Comparison of ENCODE assay signal across 8 cellular contexts in the genomic region with DNA sequence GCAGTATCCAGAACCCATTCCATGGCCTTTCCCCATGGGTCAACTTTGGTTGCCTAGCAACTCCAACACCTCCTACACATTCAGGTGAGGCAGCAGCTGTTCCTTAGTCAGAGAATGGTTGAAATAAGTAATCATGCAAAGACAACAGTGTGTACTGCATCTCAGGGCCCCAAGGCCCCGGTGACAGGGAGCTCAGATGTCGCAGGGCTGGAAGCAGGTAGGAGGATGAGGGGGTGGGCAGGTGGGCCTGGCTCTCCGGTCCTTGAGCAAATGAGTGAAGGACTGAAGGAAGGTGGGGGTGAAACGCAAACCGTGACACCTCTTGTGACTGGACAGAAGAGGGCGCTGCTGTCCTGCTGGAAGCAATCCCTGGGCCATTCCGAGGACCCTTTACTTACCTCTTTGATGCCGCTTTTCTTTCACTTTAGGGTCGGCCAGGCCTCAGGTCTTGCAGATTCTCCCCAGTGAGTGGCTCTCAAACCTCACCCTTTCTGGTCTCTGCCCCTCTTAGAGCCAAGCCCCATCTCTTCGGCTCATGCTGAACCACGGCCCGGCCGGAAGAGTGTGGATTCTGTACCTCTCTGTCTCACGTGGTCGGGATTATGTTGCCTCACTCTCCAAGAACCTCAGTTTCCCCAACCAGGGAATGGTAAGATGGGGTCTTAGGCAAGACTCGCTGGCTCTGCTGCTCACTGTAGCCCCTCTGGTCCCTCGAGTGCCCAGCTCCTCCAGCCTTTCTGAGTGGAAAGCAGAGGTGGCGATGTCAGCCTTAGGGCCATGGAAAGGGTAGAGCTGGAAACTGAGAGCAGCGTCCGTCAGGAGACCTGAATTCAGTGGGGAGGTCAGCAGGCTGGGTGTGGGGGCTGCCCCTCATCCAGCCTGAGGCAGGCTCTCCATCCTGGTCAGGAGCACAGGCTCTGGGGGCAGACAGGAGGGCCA. TPM values are rescaled to one million over a fixed set of nuclear protein-coding genes. Genes with fewer than 3 reads are reported as not detected.
A peak's percentile ranks its signal among the peaks of the same experiment; 100 is the strongest.
DNase-seq lines count a peak whose midpoint lies in the region; ATAC-seq, FAIRE-seq and TF ChIP-seq lines count a peak whose summit lies in the region.

No MANE protein-coding gene starts in this region.

- H3K36me3 ChIP-seq in GM12878 (ENCODE audit: control insufficient read depth in 2 of 2, insufficient read depth in 2 of 2, low read length in 1 of 2): no peaks in the 10 kb centered on the region

- no peak overlapping the region for H3K27ac Mint-ChIP-seq in immature natural killer cell

- CTCF ChIA-PET in GM12878 (lab: Yijun Ruan, JAX): interaction anchor here (0.9 to 6.0 kb wide), 11 partner anchors 9 to 262 kb away, joined by 3 to 46 read pairs (median 4); no protein-coding TSS in a partner anchor

- TF ChIP-seq POLR2A in GM12878 (IDR thresholded peaks at IDR 0.05; ENCODE audit: low read depth, low read length): no peak

- H3K4me2 ChIP-seq in GM12878 (ENCODE audit: control insufficient read depth, insufficient read depth): peak overlapping the region; percentile 10; the same call in 1 of the 2 replicates

- SMC1A ChIA-PET in GM12878 (lab: Charles Lee; ENCODE audit: uncharacterized antibody, unreplicated experiment): interaction anchor here (1.0 to 2.0 kb wide), 4 partner anchors 29 to 258 kb away, joined by 3 to 8 read pairs (median 5); no protein-coding TSS in a partner anchor

- TF ChIP-seq RAD21 in GM12878 (IDR thresholded peaks at IDR 0.05; ENCODE audit: insufficient read depth, low read depth, low read length): peak; percentile 78

- H3K9me3 Mint-ChIP-seq in immature natural killer cell: no peaks in the 10 kb centered on the region

- H3K4me1 Mint-ChIP-seq in immature natural killer cell: no peaks in the 10 kb centered on the region

- TF ChIP-seq EP300 in GM12878 (IDR thresholded peaks at IDR 0.05; ENCODE audit: borderline replicate concordance in 1 of 2, control insufficient read depth in 1 of 2, low read depth in 2 of 2, low read length in 2 of 2): no peak

- DNase-seq in ELR (ENCODE audit: low read depth): peak; percentile 53
- peak; percentile 68 for DNase-seq in NCI-H1092 treated with DMSO at 0.1 percent for 48 hours (lab: John Stamatoyannopoulos, UW)
- DNase-seq in T-helper 1 cell: peak; percentile 13 to 46 (median 27)
- no peak for DNase-seq in GM12878 (ENCODE audit: low read depth, low spot score)
- peak in 2 of 3 donors; percentile 5 to 15 for DNase-seq in immature natural killer cell
- peak; percentile 50 for DNase-seq in stimulated activated CD4-positive, alpha-beta T cell treated with anti-CD3 and anti-CD28 coated beads, Interleukin-1b, Interleukin-23, amount 100 ng/mL, for 48 hours
- no peak for DNase-seq in dedifferentiated amniotic fluid mesenchymal stem cell (ENCODE audit: extremely low spot score)

- no peak overlapping the region for H3K9ac ChIP-seq in GM12878 (ENCODE audit: control insufficient read depth, insufficient read depth, low read length)

- peak overlapping the region in 1 of 5 donors; percentile 39 for H3K4me3 Mint-ChIP-seq in immature natural killer cell

- no peaks in the 10 kb centered on the region for H3K79me2 ChIP-seq in GM12878 (ENCODE audit: control insufficient read depth, insufficient read depth, low read length)

- no peak overlapping the region for H3K27ac ChIP-seq in GM12878 (ENCODE audit: control insufficient read depth, insufficient read depth)

- TF ChIP-seq CTCF in GM12878 (IDR thresholded peaks at IDR 0.05 in 2 of 3, conservative IDR thresholded peaks at IDR 0.05 in 1 of 3; ENCODE audit: control insufficient read depth in 2 of 3, extremely low read depth in 1 of 3, insufficient read depth in 1 of 3, low read depth in 3 of 3, low read length in 3 of 3): peak; percentile 75 to 85 (median 76)

- POLR2A ChIA-PET in GM12878 (lab: Charles Lee): no interaction called here

- RAD21 ChIA-PET in GM12878 (lab: Charles Lee; ENCODE audit: unreplicated experiment): interaction anchor here (0.7 to 2.2 kb wide), 5 partner anchors 89 to 260 kb away, joined by 3 to 7 read pairs (median 5); no protein-coding TSS in a partner anchor

- no peaks in the 10 kb centered on the region for H4K20me1 ChIP-seq in GM12878 (ENCODE audit: control insufficient read depth, insufficient read depth)

- H3K4me1 ChIP-seq in GM12878 (ENCODE audit: control insufficient read depth, insufficient read depth, low read length): no peaks in the 10 kb centered on the region

- ATAC-seq in GM12878 (peak; percentile 89), HG02885 (IDR thresholded peaks at IDR 0.05; ENCODE audit: poor library complexity, unreplicated experiment) (no peak)

- peaks cover 5 to 14% (median 9%) of the 10 kb centered on the region in 3 donors for H3K27me3 Mint-ChIP-seq in immature natural killer cell (ENCODE audit: low read depth in 3 of 3)

- H3K27me3 ChIP-seq in GM12878 (replicated peaks in 1 of 2; ENCODE audit: control insufficient read depth in 2 of 2, insufficient read depth in 2 of 2, low read length in 1 of 2): peaks cover 0 to 3% of the 10 kb centered on the region in 2 experiments; a peak in 3 of 4 replicates

- intact Hi-C loops in GM12878 (cut with micrococcal nuclease; ENCODE audit: unreplicated experiment): loop anchor here (1.0 kb wide), 2 partner anchors 91 to 257 kb away; no protein-coding TSS in a partner anchor

- no peaks in the 10 kb centered on the region for H3K36me3 Mint-ChIP-seq in immature natural killer cell

- in situ Hi-C loops in GM12878 (cut with MboI): no loop called here

- H3K9me3 ChIP-seq in GM12878 (replicated peaks; ENCODE audit: control insufficient read depth, insufficient read depth, low read length): no peaks in the 10 kb centered on the region

- H3K4me3 ChIP-seq in GM12878: no peak overlapping the region

- WGBS in GM12878 (ENCODE audit: insufficient coverage, insufficient replicate concordance, low lambda C conversion rate, missing lambda C conversion rate): 30% methylated on average over 20 of the region's 20 CpGs

- peak; percentile 79 for FAIRE-seq in GM12878 (lab: Jason Lieb, UNC)

- BruUV-seq in GM12878 (replicated peaks; lab: Mats Ljungman, UMichigan): no TSS peak

- H2AFZ ChIP-seq in GM12878 (ENCODE audit: control insufficient read depth, low read depth, low read length): peak overlapping the region; percentile 46

TF ChIP-seq in GM12878, 131 proteins besides CTCF, POLR2A, EP300 and RAD21:
- peak; percentile 47; the same call in 1 of the 2 replicates for TF ChIP-seq ZNF24 (IDR thresholded peaks at IDR 0.05)
- peak; percentile 64 for TF ChIP-seq BMI1 (IDR thresholded peaks at IDR 0.05; ENCODE audit: borderline replicate concordance)
- TF ChIP-seq IKZF2 (IDR thresholded peaks at IDR 0.05): no peak
- peak; percentile 78; the same call in 1 of the 2 replicates for TF ChIP-seq SMC3 (IDR thresholded peaks at IDR 0.05; ENCODE audit: borderline replicate concordance, low read length)

RNA-seq across cellular contexts. Expression of gene KCNA10, which starts 5.6 kb away (rescaled TPM):
- not detected in 2 replicates for total RNA-seq in GM12878 (2013; cell fraction: nucleolus; rRNA removed)
- total RNA-seq in GM12878 (2014; rRNA removed): not detected in 2 replicates
- not detected in 2 replicates for total RNA-seq in GM12878 (2014; rRNA removed; fragmentation: Illumina TruSeq; extraction: Trizol)
- total RNA-seq in GM12878 (2021): not detected in 2 replicates
- polyA plus RNA-seq in GM12878 (2011; ENCODE audit: low read depth): not detected
- polyA plus RNA-seq in GM12878 (2011; rRNA removed): not detected in 2 replicates
- not detected in 2 replicates for polyA plus RNA-seq in GM12878 (2011; cell fraction: cytosol; rRNA removed)
- not detected in 2 replicates for polyA plus RNA-seq in GM12878 (2011; cell fraction: nucleus; rRNA removed)
- not detected in 2 replicates for polyA plus RNA-seq in GM12878 (2012)
- not detected in 2 replicates for polyA plus RNA-seq in GM12878 (2014; fragmentation: Illumina TruSeq; extraction: Trizol)
- polyA plus RNA-seq in GM12878 (2014; fragmentation: Nextera tagmentation; extraction: Ambion mirVana): not detected
- not detected in 2 replicates for polyA plus RNA-seq in GM12878 (2014; rRNA removed)
- polyA plus RNA-seq in GM12878 (2016; fragmentation: Nextera tagmentation; extraction: Ambion mirVana): not detected
- not detected in 2 replicates for polyA minus RNA-seq in GM12878 (2011; rRNA and poly(A)+ RNA removed)
- polyA minus RNA-seq in GM12878 (2011; cell fraction: cytosol; rRNA and poly(A)+ RNA removed): not detected in 2 replicates
- polyA minus RNA-seq in GM12878 (2011; cell fraction: nucleus; rRNA and poly(A)+ RNA removed): not detected in 2 replicates
- not detected for polyA plus RNA-seq in immature natural killer cell

Comparison
In these comparisons a context has a peak if more than half of its experiments do, and no peak if none do; other contexts are left out.
1. DNase-seq: peak in ELR (single experiment), NCI-H1092 treated with DMSO at 0.1 percent for 48 hours (single experiment), T-helper 1 cell (5 of 5), immature natural killer cell (2 of 3) and stimulated activated CD4-positive, alpha-beta T cell treated with anti-CD3 and anti-CD28 coated beads, Interleukin-1b, Interleukin-23, amount 100 ng/mL, for 48 hours (single experiment); none in GM12878 (single experiment) and dedifferentiated amniotic fluid mesenchymal stem cell (single experiment).